ENCODE assay signal across 5 cellular contexts in the genomic region with DNA sequence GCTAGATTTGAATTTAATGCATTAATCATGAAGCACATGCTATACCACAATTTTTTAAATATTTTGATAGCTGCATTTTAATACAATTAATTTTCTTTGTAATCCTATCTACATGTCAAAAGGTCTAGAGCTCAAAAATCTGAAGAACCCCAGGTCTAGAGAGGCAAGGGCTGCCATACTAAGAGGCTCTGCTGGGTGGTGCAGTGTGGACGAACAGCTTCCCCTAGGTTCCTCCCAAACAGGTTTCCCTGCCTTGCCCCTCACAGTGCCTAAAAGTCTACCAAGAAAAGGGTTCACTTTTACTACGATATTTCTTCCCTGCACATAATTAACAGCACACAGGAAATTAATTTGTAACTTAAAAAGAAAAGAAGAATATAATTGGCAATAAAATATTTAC.
"Had no signal": no experiment of that assay in that cellular context is flagged by ENCODE, and none has a peak within 500 bp of the region (broad histone marks: within the 10 kb centered on the region; RNA-seq: fewer than 3 reads in every experiment).

No MANE protein-coding gene starts in this region.

- DNase-seq: GM23248, H9, HCEC 1CT, IMR-90 had no signal

- H3K4me3 ChIP-seq: GM23248, K562 had no signal

- ATAC-seq: K562 had no signal

- H2AFZ ChIP-seq: GM23248 had no signal

- H3K4me3 Mint-ChIP-seq: H9 had no signal

- H3K27ac ChIP-seq: GM23248 had no signal

- H3K27ac Mint-ChIP-seq: H9 had no signal
